ENCODE assay signal across 8 cellular contexts in genomic region chr3:139427283-139428060, GRCh38. TPM values are rescaled to one million over a fixed set of nuclear protein-coding genes. Genes with fewer than 3 reads are reported as not detected.
DNase-seq lines count a peak whose midpoint lies in the region; ATAC-seq and TF ChIP-seq lines count a peak whose summit lies in the region.

No MANE protein-coding gene starts in this region.

- H3K4me1 ChIP-seq in HEK293 (ENCODE audit: control insufficient read depth, insufficient read depth, low read length), result no peaks in the 10 kb centered on the region
- no peaks in the 10 kb centered on the region for H3K4me1 ChIP-seq in endodermal cell (ENCODE audit: control insufficient read depth, insufficient read depth, low read length)
- no peaks in the 10 kb centered on the region for H3K4me1 ChIP-seq in mesendoderm (ENCODE audit: control insufficient read depth, low read depth, low read length)

- WGBS in endodermal cell (ENCODE audit: insufficient coverage in 1 of 2, insufficient read length in 1 of 2), 2 experiments, result 39 to 50% methylated on average over 2 to 5 of the region's 7 CpGs
- WGBS in mesendoderm (ENCODE audit: extremely low coverage, insufficient coverage, low lambda C conversion rate), result no CpG with 5 or more reads among the region's 7 CpGs

- H3K4me2 ChIP-seq in mesendoderm (ENCODE audit: low read length), result no peak overlapping the region

- peak; percentile 59; the same call in 1 of the 2 replicates for TF ChIP-seq CTCF in HEK293 (tag by site-specific recombination; IDR thresholded peaks at IDR 0.05)
- peak; percentile 73 for TF ChIP-seq CTCF in RWPE1 (conservative IDR thresholded peaks at IDR 0.05; ENCODE audit: low read depth)
- peak; percentile 91 for TF ChIP-seq CTCF in endodermal cell (conservative IDR thresholded peaks at IDR 0.05)

- no peaks in the 10 kb centered on the region for H3K79me2 ChIP-seq in mesendoderm (ENCODE audit: control insufficient read depth, insufficient read depth, low read length)

- H3K9ac ChIP-seq in endodermal cell (ENCODE audit: extremely low read depth, low read length, poor library complexity, severe bottlenecking), result no peak overlapping the region
- no peak overlapping the region for H3K9ac ChIP-seq in mesendoderm (ENCODE audit: low read length)

- DNase-seq in activated CD8-positive, alpha-beta memory T cell treated with anti-CD3 and anti-CD28 coated beads, Interleukin-2, amount 10 ng/mL, durations not matched to agents 7 days and 5 days, result no peak
- DNase-seq in activated CD8-positive, alpha-beta memory T cell treated with anti-CD3 and anti-CD28 coated beads, Interleukin-2, amount 50 U/mL, for 48 hours, result no peak
- peak; percentile 65 for DNase-seq in NCI-H1048 (lab: John Stamatoyannopoulos, UW)
- peak; percentile 66 for DNase-seq in RWPE1 (ENCODE audit: low spot score)
- peak; percentile 33 for DNase-seq in endodermal cell
- DNase-seq in mesendoderm, result peak; percentile 84
- DNase-seq in activated naive CD4-positive, alpha-beta T cell treated with Interleukin-2 at 50 U/mL for 16 hours, result no peak

- H3K4me1 Mint-ChIP-seq in activated CD8-positive, alpha-beta memory T cell treated with anti-CD3 and anti-CD28 coated beads, Interleukin-2, amount 10 ng/mL, durations not matched to agents 7 days and 5 days, result no peaks in the 10 kb centered on the region
- peaks cover 2% of the 10 kb centered on the region for H3K4me1 Mint-ChIP-seq in endodermal cell

- H3K79me1 ChIP-seq in mesendoderm (ENCODE audit: low read length), result no peaks in the 10 kb centered on the region

- no peaks in the 10 kb centered on the region for H3K36me3 Mint-ChIP-seq in activated CD8-positive, alpha-beta memory T cell treated with anti-CD3 and anti-CD28 coated beads, Interleukin-2, amount 10 ng/mL, durations not matched to agents 7 days and 5 days
- H3K36me3 Mint-ChIP-seq in endodermal cell (ENCODE audit: low read depth), result peaks cover 6% of the 10 kb centered on the region

- H3K9me3 Mint-ChIP-seq in activated CD8-positive, alpha-beta memory T cell treated with anti-CD3 and anti-CD28 coated beads, Interleukin-2, amount 10 ng/mL, durations not matched to agents 7 days and 5 days (ENCODE audit: low read depth), result no peaks in the 10 kb centered on the region
- no peaks in the 10 kb centered on the region for H3K9me3 Mint-ChIP-seq in endodermal cell

- H4K5ac ChIP-seq in mesendoderm (ENCODE audit: low read length), result no peak overlapping the region

- H3K27me3 Mint-ChIP-seq in activated CD8-positive, alpha-beta memory T cell treated with anti-CD3 and anti-CD28 coated beads, Interleukin-2, amount 10 ng/mL, durations not matched to agents 7 days and 5 days, result no peaks in the 10 kb centered on the region
- no peaks in the 10 kb centered on the region for H3K27me3 Mint-ChIP-seq in endodermal cell (ENCODE audit: insufficient read depth)

- CTCF ChIA-PET in activated CD8-positive, alpha-beta memory T cell treated with anti-CD3 and anti-CD28 coated beads, Interleukin-2, amount 10 ng/mL, durations not matched to agents 7 days and 5 days (lab: Charles Lee), result interaction anchor here (1.0 to 1.5 kb wide), 3 partner anchors 12 to 250 kb away, joined by 3 read pairs; partner anchors contain the start of gene NMNAT3
- CTCF ChIA-PET in HEK293 (lab: Yijun Ruan, JAX), result interaction anchor here (0.6 to 8.2 kb wide), 20 partner anchors 8 to 1437 kb away, joined by 3 to 89 read pairs (median 4); no protein-coding TSS in a partner anchor
- CTCF ChIA-PET in RWPE1 (lab: Yijun Ruan, JAX), result interaction anchor here (0.6 to 1.6 kb wide), 8 partner anchors 68 to 1152 kb away, joined by 3 to 13 read pairs (median 5); no protein-coding TSS in a partner anchor

- no peak overlapping the region for H2BK15ac ChIP-seq in mesendoderm (replicated peaks; ENCODE audit: low read depth)

- POLR2A ChIA-PET in HEK293 (lab: Yijun Ruan, JAX) (no interaction called here), RWPE1 (lab: Yijun Ruan, JAX; ENCODE audit: low non-redundant PET) (interaction anchor here (0.8 kb wide), 1 partner anchor 137 kb away, joined by 6 read pairs; no protein-coding TSS in a partner anchor)

- H2BK120ac ChIP-seq in mesendoderm (ENCODE audit: low read depth, low read length), result no peak overlapping the region

- H3K27ac Mint-ChIP-seq in activated CD8-positive, alpha-beta memory T cell treated with anti-CD3 and anti-CD28 coated beads, Interleukin-2, amount 10 ng/mL, durations not matched to agents 7 days and 5 days, result no peak overlapping the region
- no peak overlapping the region for H3K27ac Mint-ChIP-seq in endodermal cell

- H2BK5ac ChIP-seq in mesendoderm (ENCODE audit: low read length), result no peak overlapping the region

- peaks cover 0 to 11% of the 10 kb centered on the region in 2 experiments; a peak in 1 of 3 replicates for H3K36me3 ChIP-seq in HEK293 (ENCODE audit: control insufficient read depth in 2 of 2, insufficient read depth in 1 of 2, low read length in 2 of 2)
- no peaks in the 10 kb centered on the region for H3K36me3 ChIP-seq in endodermal cell (ENCODE audit: control insufficient read depth, insufficient read depth, low read length)
- H3K36me3 ChIP-seq in mesendoderm (ENCODE audit: control insufficient read depth, insufficient read depth, low read length), result no peaks in the 10 kb centered on the region

- H3K4me3 Mint-ChIP-seq in activated CD8-positive, alpha-beta memory T cell treated with anti-CD3 and anti-CD28 coated beads, Interleukin-2, amount 10 ng/mL, durations not matched to agents 7 days and 5 days, result no peak overlapping the region
- no peak overlapping the region for H3K4me3 Mint-ChIP-seq in endodermal cell

- H2AK5ac ChIP-seq in mesendoderm (ENCODE audit: low read length), result no peak overlapping the region

- H3K56ac ChIP-seq in mesendoderm (ENCODE audit: low read length), result no peak overlapping the region

- no peak overlapping the region for H3K18ac ChIP-seq in mesendoderm (ENCODE audit: low read length)

- no peak overlapping the region for H4K8ac ChIP-seq in mesendoderm (ENCODE audit: low read depth, low read length)

- peak; percentile 68 for ATAC-seq in activated CD8-positive, alpha-beta memory T cell treated with anti-CD3 and anti-CD28 coated beads, Interleukin-2, amount 10 ng/mL, durations not matched to agents 7 days and 5 days

- H3K9me3 ChIP-seq in HEK293 (ENCODE audit: control insufficient read depth, insufficient read depth, low read depth, low read length) (no peaks in the 10 kb centered on the region), endodermal cell (ENCODE audit: control insufficient read depth, low read length) (no peaks in the 10 kb centered on the region)

- H3K27me3 ChIP-seq in endodermal cell (ENCODE audit: control insufficient read depth, insufficient read depth, low read length, poor library complexity, severe bottlenecking) (no peaks in the 10 kb centered on the region), mesendoderm (ENCODE audit: insufficient read depth, low read length, poor library complexity) (no peaks in the 10 kb centered on the region)

- no peak overlapping the region for H3K4me3 ChIP-seq in HEK293 (ENCODE audit: low read depth, low read length)
- H3K4me3 ChIP-seq in endodermal cell (ENCODE audit: low read length), result no peak overlapping the region
- H3K4me3 ChIP-seq in mesendoderm (ENCODE audit: low read length), result no peak overlapping the region

- H3K4ac ChIP-seq in mesendoderm (ENCODE audit: low read depth, low read length), result no peak overlapping the region

- no peak overlapping the region for H3K23ac ChIP-seq in mesendoderm (ENCODE audit: low read length)

- H3K27ac ChIP-seq in HEK293 (ENCODE audit: extremely low read depth, low read depth, low read length), result no peak overlapping the region
- no peak overlapping the region for H3K27ac ChIP-seq in RWPE1
- no peak overlapping the region for H3K27ac ChIP-seq in endodermal cell (ENCODE audit: low read depth, low read length)
- no peak overlapping the region for H3K27ac ChIP-seq in mesendoderm (ENCODE audit: low read depth, low read length)

TF ChIP-seq in HEK293, 187 proteins besides CTCF, POLR2A, EP300 and RAD21 (continues in another document):
- TF ChIP-seq ZNF324 (tag by site-specific recombination; IDR thresholded peaks at IDR 0.05) (no peak), ZNF48 (tag by site-specific recombination; IDR thresholded peaks at IDR 0.05) (no peak), ZNF501 (tag by site-specific recombination; IDR thresholded peaks at IDR 0.05) (no peak), ZSCAN30 (tag by site-specific recombination; IDR thresholded peaks at IDR 0.05) (0 out of 2 replicates have a peak, but pooled peaks have one; percentile 19), SCRT1 (tag by site-specific recombination; IDR thresholded peaks at IDR 0.05; ENCODE audit: borderline replicate concordance) (peak; percentile 57; the same call in 1 of the 2 replicates), ZNF791 (tag by site-specific recombination; IDR thresholded peaks at IDR 0.05) (no peak)

RNA-seq across cellular contexts. Expression of gene COPB2, which starts 38.0 kb away (rescaled TPM):
- total RNA-seq in activated CD8-positive, alpha-beta memory T cell treated with anti-CD3 and anti-CD28 coated beads, Interleukin-2, amount 10 ng/mL, durations not matched to agents 7 days and 5 days, result 100 to 1,000 TPM in 1 of 2 experiments, 10 to 100 TPM in 1; 78.9 to 104 TPM
- total RNA-seq in endodermal cell, result 100 to 1,000 TPM; 161 to 184 TPM
- 122 TPM for polyA plus RNA-seq in endodermal cell (2013, experiment 1 of 2)
- polyA plus RNA-seq in endodermal cell (2013, experiment 2 of 2), result 128 TPM
- polyA plus RNA-seq in mesendoderm (2013, experiment 1 of 2), result 70.0 TPM
- 69.3 TPM for polyA plus RNA-seq in mesendoderm (2013, experiment 2 of 2)

RNA-seq across cellular contexts. Expression of gene RBP2, which starts 48.8 kb away (rescaled TPM):
- total RNA-seq in activated CD8-positive, alpha-beta memory T cell treated with anti-CD3 and anti-CD28 coated beads, Interleukin-2, amount 10 ng/mL, durations not matched to agents 7 days and 5 days, result not detected
- total RNA-seq in endodermal cell, result not detected
- not detected for polyA plus RNA-seq in endodermal cell (2013, experiment 1 of 2)
- not detected for polyA plus RNA-seq in endodermal cell (2013, experiment 2 of 2)
- not detected for polyA plus RNA-seq in mesendoderm (2013, experiment 1 of 2)
- polyA plus RNA-seq in mesendoderm (2013, experiment 2 of 2), result not detected

Comparison
In these comparisons a context has a peak if more than half of its experiments do, and no peak if none do; other contexts are left out.
1. DNase-seq: peak in NCI-H1048 (single experiment), RWPE1 (single experiment), endodermal cell (single experiment) and mesendoderm (single experiment); none in activated CD8-positive, alpha-beta memory T cell treated with anti-CD3 and anti-CD28 coated beads, Interleukin-2, amount 10 ng/mL, durations not matched to agents 7 days and 5 days (single experiment), activated CD8-positive, alpha-beta memory T cell treated with anti-CD3 and anti-CD28 coated beads, Interleukin-2, amount 50 U/mL, for 48 hours (single experiment) and activated naive CD4-positive, alpha-beta T cell treated with Interleukin-2 at 50 U/mL for 16 hours (single experiment).
2. Peak in every context shown above with its lines, with median percentiles within 50 percentile points of each other: CTCF ChIP-seq.